ENCODE assay signal across 34 cellular contexts in the genomic region with DNA sequence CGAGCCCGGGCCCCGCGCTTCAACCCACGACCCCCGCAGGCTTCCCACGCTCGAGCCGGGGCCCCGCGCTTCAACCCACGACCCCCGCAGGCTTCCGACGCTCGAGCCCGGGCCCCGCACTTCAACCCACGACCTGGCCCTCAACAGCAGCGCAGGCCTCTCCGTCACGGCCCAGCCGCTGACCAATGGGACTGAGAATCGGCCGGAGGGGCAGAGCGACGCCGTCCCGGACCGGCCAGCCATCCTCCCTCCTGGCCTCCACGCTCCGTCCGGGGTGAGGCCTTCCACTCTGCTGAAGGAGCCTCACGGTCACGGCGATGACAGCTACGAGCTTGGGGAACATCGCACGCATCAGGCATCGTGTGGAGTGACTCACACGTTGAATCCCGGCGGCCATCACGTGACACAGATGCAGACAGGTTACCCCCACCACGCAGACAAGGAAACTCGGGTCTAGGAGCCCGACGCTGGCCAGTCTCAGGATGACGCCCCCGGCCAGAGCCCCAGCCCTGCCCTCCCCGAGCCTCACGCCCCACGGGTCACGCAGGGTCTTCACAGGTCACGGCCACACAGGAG. TPM values are rescaled to one million over a fixed set of nuclear protein-coding genes. Genes with fewer than 3 reads are reported as not detected.
"Had no signal": no experiment of that assay in that cellular context is flagged by ENCODE, and none has a peak within 500 bp of the region (broad histone marks: within the 10 kb centered on the region; RNA-seq: fewer than 3 reads in every experiment).

No MANE protein-coding gene starts in this region.

- ATAC-seq: esophagus mucosa; heart left ventricle; left colon; sciatic nerve; stimulated activated memory B cell treated with anti-CD40 and anti-IgM and Interleukin-4, amounts not matched to agents 10 μg/mL and 1 μg/mL and 100 μg/mL, for 72 hours; stimulated activated naive CD8-positive, alpha-beta T cell treated with anti-CD3 and anti-CD28 coated beads, Interleukin-15, amount 100 ng/mL, for 72 hours had no signal

- H3K4me3 ChIP-seq: heart left ventricle, ovary, skin epidermis, tibial artery had no signal

- H3K36me3 ChIP-seq: brain microvascular endothelial cell, heart left ventricle, ovary, tibial artery had no signal

- H3K9me3 ChIP-seq: heart left ventricle, ovary, tibial artery had no signal

- H3K27me3 ChIP-seq: ovary had no signal

- DNase-seq: activated CD4-positive, alpha-beta memory T cell treated with anti-CD3 and anti-CD28 coated beads for 36 hours; activated CD4-positive, alpha-beta T cell treated with anti-CD3 and anti-CD28 coated beads, Interleukin-2, amount 10 ng/mL, durations not matched to agents 24 days and 14 days; activated CD4-positive, CD25-positive, alpha-beta regulatory T cell treated with anti-CD3 and anti-CD28 coated beads, Interleukin-2, amount 50 U/mL, for 72 hours; activated CD8-positive, alpha-beta memory T cell treated with anti-CD3 and anti-CD28 coated beads, Interleukin-2, amount 50 U/mL, for 4 hours; activated effector memory CD4-positive, alpha-beta T cell treated with anti-CD3 and anti-CD28 coated beads, Interleukin-2, amount 50 U/mL, for 16 hours; activated naive CD4-positive, alpha-beta T cell treated with anti-CD3 and anti-CD28 coated beads, Interleukin-2, amount 10 ng/mL, durations not matched to agents 7 days and 5 days; activated naive CD8-positive, alpha-beta T cell treated with anti-CD3 and anti-CD28 coated beads, Interleukin-2, amount 10 ng/mL, durations not matched to agents 7 days and 5 days; activated T-cell treated with anti-CD3 and anti-CD28 coated beads, Interleukin-2, amount 50 U/mL, for 1 hour; brain microvascular endothelial cell; endodermal cell; foreskin fibroblast; heart left ventricle; hypothalamus; immature natural killer cell; kidney; left colon; mammary epithelial cell; nephron progenitor cell; ovary; stimulated activated CD4-positive, alpha-beta T cell treated with anti-CD3 and anti-CD28 coated beads, Interleukin-4, amount 100 ng/mL, for 4 hours; stimulated activated CD8-positive, alpha-beta memory T cell treated with anti-CD3 and anti-CD28 coated beads, Interleukin-4, amount 100 ng/mL, for 48 hours; stimulated activated naive CD8-positive, alpha-beta T cell treated with anti-CD3 and anti-CD28 coated beads, Interleukin-15, amount 100 ng/mL, for 72 hours; T-helper 2 cell; tibial artery had no signal

- H3K27ac ChIP-seq: brain microvascular endothelial cell, heart left ventricle, ovary, skin epidermis, tibial artery had no signal

- FAIRE-seq: astrocyte, kidney had no signal

RNA-seq across cellular contexts. Expression of a gene that starts 6.1 kb away (rescaled TPM):
- total RNA-seq: activated CD4-positive, alpha-beta memory T cell treated with anti-CD3 and anti-CD28 coated beads for 36 hours; activated CD4-positive, alpha-beta T cell treated with anti-CD3 and anti-CD28 coated beads, Interleukin-2, amount 10 ng/mL, durations not matched to agents 24 days and 14 days; activated CD8-positive, alpha-beta memory T cell treated with anti-CD3 and anti-CD28 coated beads for 36 hours; activated T-helper 1 cell treated with anti-CD3 and anti-CD28 coated beads, Interleukin-12 subunit alpha, Interleukin-12 subunit beta, Interleukin-2, Interleukin-4 antibody, amounts not matched to agents 30 ng/mL and 10 ng/mL and 1 ng/mL, durations not matched to agents 14 hours and 24 hours and 36 hours; chondrocyte; esophagus mucosa; liver; mammary epithelial cell; ovary; renal cortical epithelial cell; sciatic nerve had no signal
- polyA plus RNA-seq: heart left ventricle, liver, mammary epithelial cell, ovary had no signal

RNA-seq across cellular contexts. Expression of a gene that starts 32.5 kb away (rescaled TPM):
- polyA plus RNA-seq: immature natural killer cell had no signal
